ENCODE assay signal across 8 cellular contexts in genomic region chr9:134068742-134069535, GRCh38. TPM values are rescaled to one million over a fixed set of nuclear protein-coding genes. Genes with fewer than 3 reads are reported as not detected.
A peak's percentile ranks its signal among the peaks of the same experiment; 100 is the strongest.
DNase-seq lines count a peak whose midpoint lies in the region; ATAC-seq and TF ChIP-seq lines count a peak whose summit lies in the region.

No MANE protein-coding gene starts in this region.

- H3K27me3 ChIP-seq in CD4-positive, alpha-beta T cell (ENCODE audit: control insufficient read depth, insufficient read depth, low read length): peaks cover 15% of the 10 kb centered on the region

- H3K27ac ChIP-seq in CD4-positive, alpha-beta T cell (ENCODE audit: low read depth, low read length): peak overlapping the region; percentile 79
- peak overlapping the region; percentile 97 for H3K27ac ChIP-seq in caudate nucleus (ENCODE audit: low read depth, low read length)

- H3K27me3 Mint-ChIP-seq in CD4-positive, alpha-beta T cell: peaks cover 22% of the 10 kb centered on the region
- H3K27me3 Mint-ChIP-seq in IgD-negative memory B cell: peaks cover 5% of the 10 kb centered on the region

- POLR2A ChIA-PET in CD4-positive, alpha-beta T cell (lab: Charles Lee): interaction anchor here (0.7 to 1.6 kb wide), 6 partner anchors 44 to 367 kb away, joined by 3 to 20 read pairs (median 4); partner anchors contain the start of genes RNU6ATAC and WDR5

- DNase-seq in CD4-positive, alpha-beta T cell: peak in 1 of 10 experiments; percentile 13
- DNase-seq in caudate nucleus (lab: John Stamatoyannopoulos, UW) (no peak), mucosa of gallbladder (ENCODE audit: low spot score) (peak; percentile 11), SW480 (ENCODE audit: low spot score) (no peak), NCI-H748 (lab: John Stamatoyannopoulos, UW; ENCODE audit: unreplicated experiment) (no peak)

- ATAC-seq in CD4-positive, alpha-beta T cell (ENCODE audit: poor library complexity): peak; percentile 7
- ATAC-seq in GM21360 (IDR thresholded peaks at IDR 0.05; ENCODE audit: unreplicated experiment) (no peak), HG03139 (IDR thresholded peaks at IDR 0.05; ENCODE audit: unreplicated experiment) (no peak)

- H3K9me3 Mint-ChIP-seq in CD4-positive, alpha-beta T cell: no peaks in the 10 kb centered on the region
- no peaks in the 10 kb centered on the region for H3K9me3 Mint-ChIP-seq in IgD-negative memory B cell

- CTCF ChIA-PET in CD4-positive, alpha-beta T cell (lab: Charles Lee): interaction anchor here (1.0 to 1.1 kb wide), 2 partner anchors 30 to 95 kb away, joined by 3 to 4 read pairs; partner anchors contain the start of gene RNU6ATAC

- H3K9me3 ChIP-seq in CD4-positive, alpha-beta T cell (ENCODE audit: control insufficient read depth, low read length): no peaks in the 10 kb centered on the region

- H3K27ac Mint-ChIP-seq in CD4-positive, alpha-beta T cell: peak overlapping the region; percentile 98
- peak overlapping the region; percentile 82 to 94 (median 92) for H3K27ac Mint-ChIP-seq in IgD-negative memory B cell

- intact Hi-C loops in CD4-positive, alpha-beta T cell (cut with DNase I, micrococcal nuclease): loop anchor here (1.0 to 10.0 kb wide), 7 partner anchors 30 to 1836 kb away; partner anchors contain the start of genes BRD3OS (in 2 of the 2), RNU6ATAC (in 2 of the 2) and CAMSAP1 (in 1 of the 2)

- peaks cover 32% of the 10 kb centered on the region for H3K4me1 Mint-ChIP-seq in CD4-positive, alpha-beta T cell (ENCODE audit: low read depth)
- H3K4me1 Mint-ChIP-seq in IgD-negative memory B cell: peaks cover 15 to 20% (median 17%) of the 10 kb centered on the region in 3 donors

- peak overlapping the region; percentile 97 for H3K4me3 Mint-ChIP-seq in CD4-positive, alpha-beta T cell
- H3K4me3 Mint-ChIP-seq in IgD-negative memory B cell: peak overlapping the region; percentile 83 to 94 (median 90)

- peaks cover 16% of the 10 kb centered on the region for H3K36me3 Mint-ChIP-seq in CD4-positive, alpha-beta T cell (ENCODE audit: low read depth)
- no peaks in the 10 kb centered on the region for H3K36me3 Mint-ChIP-seq in IgD-negative memory B cell

- no peak for TF ChIP-seq CTCF in CD4-positive, alpha-beta T cell (IDR thresholded peaks at IDR 0.05)

RNA-seq across cellular contexts. Expression of gene BRD3, which starts 1.1 kb away (rescaled TPM):
- total RNA-seq in CD4-positive, alpha-beta T cell: 10 to 100 TPM; 26.7 to 29.0 TPM
- 35.7 TPM for polyA plus RNA-seq in IgD-negative memory B cell
- 70.4 TPM for total RNA-seq in mucosa of gallbladder

RNA-seq across cellular contexts. Expression of gene BRD3OS, which starts 43.7 kb away (rescaled TPM):
- 1 to 10 TPM; 4.0 to 4.9 TPM for total RNA-seq in CD4-positive, alpha-beta T cell
- polyA plus RNA-seq in IgD-negative memory B cell: 26.5 TPM
- total RNA-seq in mucosa of gallbladder: 31.0 TPM
